Comparison of ENCODE assay signal across 8 cellular contexts in genomic region chr16:1343428-1344242, GRCh38. TPM values are rescaled to one million over a fixed set of nuclear protein-coding genes. Genes with fewer than 3 reads are reported as not detected.
A peak's percentile ranks its signal among the peaks of the same experiment; 100 is the strongest.
DNase-seq lines count a peak whose midpoint lies in the region; ATAC-seq and TF ChIP-seq lines count a peak whose summit lies in the region.

No MANE protein-coding gene starts in this region.

- POLR2A ChIA-PET in activated B cell treated with CpG ODN at 0.5 μM for 24 hours (lab: Charles Lee): interaction anchor here (0.9 to 2.1 kb wide), 8 partner anchors 8 to 908 kb away, joined by 3 to 18 read pairs (median 8); partner anchors contain the start of genes ECI1, GNPTG, RPS2 and TSR3

- peaks cover 20% of the 10 kb centered on the region for H3K4me1 Mint-ChIP-seq in activated B cell treated with CpG ODN at 0.5 μM for 24 hours

- H3K36me3 Mint-ChIP-seq in activated B cell treated with CpG ODN at 0.5 μM for 24 hours (ENCODE audit: low read depth): peaks cover 6% of the 10 kb centered on the region

- no peak for TF ChIP-seq POLR2A in vagina (IDR thresholded peaks at IDR 0.05)

- H3K27me3 ChIP-seq in cardiac muscle cell: peaks cover 8% of the 10 kb centered on the region
- H3K27me3 ChIP-seq in upper lobe of right lung: no peaks in the 10 kb centered on the region
- H3K27me3 ChIP-seq in vagina: no peaks in the 10 kb centered on the region

- no peak for DNase-seq in cardiac muscle cell (ENCODE audit: low read depth in 1 of 2, low spot score in 1 of 2)
- no peak for DNase-seq in Right ventricle myocardium inferior (ENCODE audit: missing footprints)
- no peak for DNase-seq in activated B cell treated with CpG ODN at 0.5 μM for 24 hours
- no peak for DNase-seq in left lobe of liver (ENCODE audit: low spot score)
- DNase-seq in upper lobe of right lung: no peak
- no peak for DNase-seq in midbrain (lab: John Stamatoyannopoulos, UW)
- no peak for DNase-seq in vagina (ENCODE audit: extremely low spot score in 2 of 2)

- H3K9me3 Mint-ChIP-seq in activated B cell treated with CpG ODN at 0.5 μM for 24 hours: no peaks in the 10 kb centered on the region

- peak overlapping the region; percentile 75 for H3K4me3 Mint-ChIP-seq in activated B cell treated with CpG ODN at 0.5 μM for 24 hours

- peaks cover 2% of the 10 kb centered on the region for H3K36me3 ChIP-seq in cardiac muscle cell
- peaks cover 7% of the 10 kb centered on the region for H3K36me3 ChIP-seq in upper lobe of right lung
- peaks cover 0 to 4% of the 10 kb centered on the region in 2 donors for H3K36me3 ChIP-seq in vagina

- no peaks in the 10 kb centered on the region for H3K4me1 ChIP-seq in cardiac muscle cell (ENCODE audit: low read depth)
- peaks cover 8% of the 10 kb centered on the region for H3K4me1 ChIP-seq in upper lobe of right lung
- peaks cover 17% of the 10 kb centered on the region for H3K4me1 ChIP-seq in vagina

- H3K4me3 ChIP-seq in cardiac muscle cell: peak overlapping the region; percentile 29
- peak overlapping the region; percentile 31 for H3K4me3 ChIP-seq in upper lobe of right lung
- H3K4me3 ChIP-seq in vagina: peak overlapping the region in 1 of 2 donors; percentile 19

- no peaks in the 10 kb centered on the region for H3K27me3 Mint-ChIP-seq in activated B cell treated with CpG ODN at 0.5 μM for 24 hours

- no peaks in the 10 kb centered on the region for H3K9me3 ChIP-seq in cardiac muscle cell (ENCODE audit: low read depth)
- no peaks in the 10 kb centered on the region for H3K9me3 ChIP-seq in upper lobe of right lung
- H3K9me3 ChIP-seq in vagina: no peaks in the 10 kb centered on the region

- intact Hi-C loops in Right ventricle myocardium inferior (cut with DNase I) (no loop called here), activated B cell treated with CpG ODN at 0.5 μM for 24 hours (cut with micrococcal nuclease) (loop anchor here (1.0 to 5.0 kb wide), 5 partner anchors 8 to 429 kb away; partner anchors contain the start of genes BAIAP3, EME2, GNPTG and MRPS34), upper lobe of right lung (cut with DNase I) (no loop called here), vagina (cut with DNase I) (no loop called here)

- CTCF ChIA-PET in activated B cell treated with CpG ODN at 0.5 μM for 24 hours (lab: Charles Lee): interaction anchor here (1.4 kb wide), 1 partner anchor 42 kb away, joined by 4 read pairs; no protein-coding TSS in a partner anchor

- ATAC-seq in Right ventricle myocardium inferior (no peak), activated B cell treated with CpG ODN at 0.5 μM for 24 hours (ENCODE audit: low read depth) (no peak), left lobe of liver (peak; percentile 8), upper lobe of right lung (no peak), GM21515 (IDR thresholded peaks at IDR 0.05; ENCODE audit: unreplicated experiment) (no peak)

- TF ChIP-seq CTCF in cardiac muscle cell (IDR thresholded peaks at IDR 0.05; ENCODE audit: low read depth, low read length) (no peak), activated B cell treated with CpG ODN at 0.5 μM for 24 hours (IDR thresholded peaks at IDR 0.05) (no peak), upper lobe of right lung (IDR thresholded peaks at IDR 0.05) (no peak), vagina (IDR thresholded peaks at IDR 0.05) (no peak)

- no peak overlapping the region for H3K27ac ChIP-seq in cardiac muscle cell
- no peak overlapping the region for H3K27ac ChIP-seq in upper lobe of right lung
- no peak overlapping the region for H3K27ac ChIP-seq in vagina

- peak overlapping the region; percentile 50 for H3K27ac Mint-ChIP-seq in activated B cell treated with CpG ODN at 0.5 μM for 24 hours

RNA-seq across cellular contexts. Expression of gene TSR3, which starts 8.0 kb away (rescaled TPM):
- total RNA-seq in cardiac muscle cell (119 and 125 TPM in 2 replicates), Right ventricle myocardium inferior (54.6 TPM), activated B cell treated with CpG ODN at 0.5 μM for 24 hours (45.3 and 49.0 TPM in 2 replicates), left lobe of liver (32.5 TPM), upper lobe of right lung (43.8 TPM), vagina (60.6 TPM)
- 157 and 173 TPM in 2 replicates for polyA plus RNA-seq in cardiac muscle cell

RNA-seq across cellular contexts. Expression of gene GNPTG, which starts 8.1 kb away (rescaled TPM):
- total RNA-seq in cardiac muscle cell (60.3 and 62.7 TPM in 2 replicates), Right ventricle myocardium inferior (35.0 TPM), activated B cell treated with CpG ODN at 0.5 μM for 24 hours (36.3 and 40.2 TPM in 2 replicates), left lobe of liver (58.3 TPM), upper lobe of right lung (82.9 TPM), vagina (63.3 TPM)
- 42.5 and 57.0 TPM in 2 replicates for polyA plus RNA-seq in cardiac muscle cell

RNA-seq across cellular contexts. Expression of gene BAIAP3, which starts 10.2 kb away (rescaled TPM):
- total RNA-seq in cardiac muscle cell: 7.4 and 8.1 TPM in 2 replicates
- 2.7 and 7.7 TPM in 2 replicates for polyA plus RNA-seq in cardiac muscle cell
- 1.9 TPM for total RNA-seq in Right ventricle myocardium inferior
- total RNA-seq in activated B cell treated with CpG ODN at 0.5 μM for 24 hours: 6.5 and 8.5 TPM in 2 replicates
- 8.1 TPM for total RNA-seq in left lobe of liver
- total RNA-seq in upper lobe of right lung: 3.0 TPM
- 4.2 TPM for total RNA-seq in vagina

RNA-seq across cellular contexts. Expression of gene UBE2I, which starts 34.2 kb away (rescaled TPM):
- total RNA-seq in cardiac muscle cell (75.4 and 81.4 TPM in 2 replicates), Right ventricle myocardium inferior (89.4 TPM), activated B cell treated with CpG ODN at 0.5 μM for 24 hours (220 and 240 TPM in 2 replicates), left lobe of liver (28.0 TPM), upper lobe of right lung (95.6 TPM), vagina (51.3 TPM)
- polyA plus RNA-seq in cardiac muscle cell: 156 and 157 TPM in 2 replicates
